In the genomic region with DNA sequence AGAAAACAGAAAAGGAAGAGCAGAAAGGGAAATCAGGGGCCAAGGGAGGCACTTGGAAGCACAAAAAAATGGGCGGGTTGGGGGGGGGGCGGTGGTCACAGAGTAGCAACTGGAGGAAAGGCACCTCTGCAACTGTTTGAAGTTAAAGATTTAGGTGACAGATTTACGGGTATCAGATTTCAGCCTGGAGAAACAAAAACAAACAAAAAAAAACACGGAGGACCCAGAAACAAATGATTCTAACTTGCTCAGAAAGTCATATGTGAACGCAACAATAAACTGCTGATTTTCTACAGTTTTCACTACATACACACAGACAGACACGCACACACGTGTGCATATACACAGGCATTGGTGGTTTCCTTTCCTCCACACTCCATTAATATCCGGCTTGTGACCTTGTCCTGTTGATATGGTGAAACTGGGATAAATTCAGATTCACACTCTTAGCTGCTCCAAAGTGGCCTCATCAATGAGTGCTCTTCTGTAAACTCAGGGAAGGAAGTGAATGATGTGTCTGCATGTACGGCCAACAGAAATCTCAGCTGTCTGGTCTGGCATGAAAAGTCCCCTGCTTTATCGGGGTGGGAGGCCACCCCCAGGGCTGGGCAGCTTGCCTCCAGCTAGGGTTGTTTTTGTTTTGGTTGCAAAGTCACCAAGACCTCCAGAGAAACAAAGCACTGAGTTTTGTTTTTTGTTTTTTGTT, we compare ENCODE assay signal across 9 cellular contexts. TPM values are rescaled to one million over a fixed set of nuclear protein-coding genes. Genes with fewer than 3 reads are reported as not detected.
A peak's percentile ranks its signal among the peaks of the same experiment; 100 is the strongest.
DNase-seq lines count a peak whose midpoint lies in the region; ATAC-seq and TF ChIP-seq lines count a peak whose summit lies in the region.
"Had no signal": no experiment of that assay in that cellular context is flagged by ENCODE, and none has a peak within 500 bp of the region (broad histone marks: within the 10 kb centered on the region; RNA-seq: fewer than 3 reads in every experiment).

No MANE protein-coding gene starts in this region.

- no peak overlapping the region for H3K9ac ChIP-seq in KMS-11

- H3K9me3 ChIP-seq in left lung: no peaks in the 10 kb centered on the region

- ATAC-seq in GM21360 (IDR thresholded peaks at IDR 0.05; ENCODE audit: unreplicated experiment): peak; percentile 4
- peak; percentile 4 for ATAC-seq in left lung
- ATAC-seq: CD8-positive, alpha-beta T cell had no signal

- H3K27ac ChIP-seq in ACC112 (ENCODE audit: low read depth, low read length): peak overlapping the region; percentile 78
- peak overlapping the region; percentile 64; the same call in 1 of the 2 replicates for H3K27ac ChIP-seq in KMS-11
- H3K27ac ChIP-seq in left lung: peak overlapping the region; percentile 53 to 93

- no peak overlapping the region for H2AFZ ChIP-seq in ACC112 (ENCODE audit: low read length, unreplicated experiment)
- H2AFZ ChIP-seq in KMS-11 (ENCODE audit: low read depth): no peak overlapping the region

- no peak for TF ChIP-seq CTCF in KMS-11 (conservative IDR thresholded peaks at IDR 0.05; ENCODE audit: low read depth, low read length)
- TF ChIP-seq CTCF in left lung (IDR thresholded peaks at IDR 0.05): no peak

- DNase-seq in left lung (no peak), NCI-H2029 (lab: John Stamatoyannopoulos, UW) (no peak), amniotic stem cell (lab: John Stamatoyannopoulos, UW) (no peak), ecto neural progenitor cell (ENCODE audit: low spot score) (no peak)
- DNase-seq in activated CD4-positive, alpha-beta T cell treated with anti-CD3 and anti-CD28 coated beads for 4 hours: no peak
- DNase-seq: CD8-positive, alpha-beta T cell had no signal

- peaks cover 29% of the 10 kb centered on the region for H3K4me1 ChIP-seq in ACC112 (ENCODE audit: control insufficient read depth, insufficient read depth, low read length, unreplicated experiment)
- peaks cover 32% of the 10 kb centered on the region for H3K4me1 ChIP-seq in KMS-11 (ENCODE audit: low read depth, poor library complexity, severe bottlenecking)
- peaks cover 0 to 33% of the 10 kb centered on the region in 2 donors for H3K4me1 ChIP-seq in left lung

- H3K79me2 ChIP-seq in ACC112 (ENCODE audit: control insufficient read depth, insufficient read depth, low read length, unreplicated experiment) (no peaks in the 10 kb centered on the region), KMS-11 (ENCODE audit: insufficient read depth, low read depth) (no peaks in the 10 kb centered on the region)

- no peak overlapping the region for H3K4me3 ChIP-seq in ACC112 (ENCODE audit: low read depth, low read length)
- H3K4me3 ChIP-seq in KMS-11 (IDR thresholded peaks at IDR 0.05; ENCODE audit: insufficient read depth, low read depth, low read length): no peak overlapping the region
- no peak overlapping the region for H3K4me3 ChIP-seq in left lung

- H3K27me3 ChIP-seq in ACC112 (ENCODE audit: insufficient read depth, low read length) (no peaks in the 10 kb centered on the region), KMS-11 (ENCODE audit: insufficient read depth, low read depth) (no peaks in the 10 kb centered on the region), left lung (no peaks in the 10 kb centered on the region)

- intact Hi-C loops in left lung (cut with DNase I): no loop called here

- H4K20me1 ChIP-seq in KMS-11 (ENCODE audit: insufficient read depth): no peaks in the 10 kb centered on the region

- peak overlapping the region; percentile 64 for H3K4me2 ChIP-seq in KMS-11

- 0 out of 2 replicates have a peak, but pooled peaks cover 2% of the 10 kb centered on the region for H3K36me3 ChIP-seq in ACC112 (ENCODE audit: insufficient read depth, low read length)
- no peaks in the 10 kb centered on the region for H3K36me3 ChIP-seq in KMS-11 (ENCODE audit: insufficient read depth)
- H3K36me3 ChIP-seq in left lung: no peaks in the 10 kb centered on the region

RNA-seq across cellular contexts. Expression of a gene that starts 54.3 kb away (rescaled TPM):
- 1 to 10 TPM; 6.9 to 7.3 TPM for total RNA-seq in left lung
